8 cellular contexts compared by ENCODE assay signal in the genomic region with DNA sequence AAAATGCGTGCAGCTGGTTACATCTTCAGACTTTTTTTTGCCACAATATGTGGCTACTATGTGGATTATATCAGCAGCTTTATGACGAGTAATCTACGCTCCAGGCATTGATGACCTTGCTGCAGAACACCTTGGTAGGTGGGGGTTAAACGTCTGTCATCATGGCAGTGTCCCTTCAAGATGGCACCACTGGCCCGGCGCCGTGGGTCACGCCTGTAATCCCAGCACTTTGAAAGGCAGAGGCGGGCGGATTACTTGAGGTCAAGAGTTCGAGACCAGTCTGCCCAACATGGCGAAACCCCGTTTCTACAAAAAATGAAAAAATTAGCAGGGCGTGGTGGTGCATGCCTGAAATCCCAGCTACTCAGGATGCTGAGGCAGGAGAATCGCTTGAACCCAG.
"Had no signal": no experiment of that assay in that cellular context is flagged by ENCODE, and none has a peak within 500 bp of the region (broad histone marks: within the 10 kb centered on the region; RNA-seq: fewer than 3 reads in every experiment).

No MANE protein-coding gene starts in this region.

- ATAC-seq: GM12878 had no signal

- DNase-seq: GDM1, GF-D8 had no signal

- H3K4me3 ChIP-seq: GM12878 had no signal

- FAIRE-seq: G401.6, GM12878, GM12891, GM12892, GM18507, GM19239 had no signal
